ENCODE assay signal across 8 cellular contexts in the genomic region with DNA sequence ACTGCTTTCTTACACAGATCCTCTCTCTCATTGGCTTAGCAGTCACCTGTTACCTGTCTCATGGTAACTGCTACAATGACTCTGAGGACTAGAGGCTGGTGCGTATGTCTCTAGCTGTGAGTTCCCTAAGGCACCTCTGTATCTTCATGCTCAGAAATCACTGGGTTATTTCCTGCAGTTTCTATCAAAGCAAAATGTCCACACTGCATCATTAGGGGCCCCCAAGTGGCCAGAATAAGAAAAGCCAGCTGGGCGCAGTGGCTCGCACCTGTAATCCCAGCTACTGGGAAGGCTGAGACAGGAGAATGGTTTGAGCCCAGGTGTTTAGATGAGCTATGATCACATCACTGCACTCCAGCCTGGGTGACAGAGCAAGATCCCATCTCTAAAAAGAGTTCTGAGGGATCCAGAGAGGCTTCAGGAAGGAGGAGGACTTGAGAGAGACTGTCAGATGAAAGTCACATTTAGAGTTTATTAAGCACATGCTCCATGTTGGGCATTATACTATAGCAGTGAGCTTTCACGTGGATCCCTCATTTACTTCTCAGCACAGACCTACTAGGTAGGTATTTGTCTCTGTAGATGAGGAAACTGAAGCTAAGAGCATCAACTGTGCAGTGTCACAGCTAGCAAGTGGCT. TPM values are rescaled to one million over a fixed set of nuclear protein-coding genes. Genes with fewer than 3 reads are reported as not detected.
A peak's percentile ranks its signal among the peaks of the same experiment; 100 is the strongest.
DNase-seq lines count a peak whose midpoint lies in the region; ATAC-seq and TF ChIP-seq lines count a peak whose summit lies in the region.

No MANE protein-coding gene starts in this region.

- no peak for ATAC-seq in HG02610 (IDR thresholded peaks at IDR 0.05; ENCODE audit: unreplicated experiment)

- no peak overlapping the region for H3K4me2 ChIP-seq in Karpas-422 (ENCODE audit: low read depth, low read length, poor library complexity, severe bottlenecking)

- no peak for TF ChIP-seq POLR2A in esophagus squamous epithelium (IDR thresholded peaks at IDR 0.05)

- 0 out of 2 replicates have a peak, but pooled peaks cover 3% of the 10 kb centered on the region for H4K20me1 ChIP-seq in Karpas-422 (ENCODE audit: insufficient read depth, low read depth, low read length)

- DNase-seq in SIG-M5 treated with dmso at 0.1 percent for 504 hours (lab: John Stamatoyannopoulos, UW; ENCODE audit: unreplicated experiment) (peak; percentile 58), SIG-M5 (lab: John Stamatoyannopoulos, UW) (no peak), Karpas-422 (peak; percentile 78), SK-N-DZ (ENCODE audit: low spot score) (peak; percentile 59), esophagus squamous epithelium (lab: John Stamatoyannopoulos, UW) (no peak), pons (ENCODE audit: low spot score) (peak; percentile 61)
- no peak for DNase-seq in stimulated activated CD4-positive, alpha-beta T cell treated with anti-CD3 and anti-CD28 coated beads, Interleukin-4, amount 100 ng/mL, for 4 hours

- peak overlapping the region; percentile 45; the same call in 1 of the 2 replicates for H2AFZ ChIP-seq in Karpas-422 (ENCODE audit: low read length)

- H3K36me3 ChIP-seq in Karpas-422 (ENCODE audit: insufficient read depth, low read length) (0 out of 2 replicates have a peak, but pooled peaks cover 3% of the 10 kb centered on the region), esophagus squamous epithelium (peaks cover 0 to 11% (median 0%) of the 10 kb centered on the region in 3 donors)

- 10 to 12% methylated on average over 2 to 4 of the region's 4 CpGs for WGBS in esophagus squamous epithelium, 2 donors

- intact Hi-C loops in esophagus squamous epithelium (cut with DNase I): loop anchor here (5.0 kb wide), 1 partner anchor 35 kb away; no protein-coding TSS in a partner anchor

- H3K27me3 ChIP-seq in Karpas-422 (ENCODE audit: low read length): no peaks in the 10 kb centered on the region
- H3K27me3 ChIP-seq in esophagus squamous epithelium: no peaks in the 10 kb centered on the region

- H3K79me2 ChIP-seq in Karpas-422 (ENCODE audit: low read length): peaks cover 17% of the 10 kb centered on the region

- H3K9me2 ChIP-seq in Karpas-422 (replicated peaks; ENCODE audit: insufficient read depth, low read length): no peaks in the 10 kb centered on the region

- H3K4me3 ChIP-seq in Karpas-422 (ENCODE audit: low read length) (no peak overlapping the region), esophagus squamous epithelium (no peak overlapping the region)

- H3K27ac ChIP-seq in Karpas-422 (ENCODE audit: low read length) (no peak overlapping the region), esophagus squamous epithelium (peak overlapping the region in 3 of 4 donors; percentile 18 to 60 (median 47))

- H3K9me3 ChIP-seq in Karpas-422 (ENCODE audit: low read length) (no peaks in the 10 kb centered on the region), esophagus squamous epithelium (no peaks in the 10 kb centered on the region)

- peak; percentile 60 to 82 (median 71) for TF ChIP-seq CTCF in esophagus squamous epithelium (IDR thresholded peaks at IDR 0.05)

- H3K4me1 ChIP-seq in Karpas-422 (ENCODE audit: low read length) (peaks cover 28% of the 10 kb centered on the region), esophagus squamous epithelium (peaks cover 19 to 52% (median 25%) of the 10 kb centered on the region in 3 donors)

- H3K9ac ChIP-seq in Karpas-422 (ENCODE audit: low read length): no peak overlapping the region

RNA-seq across cellular contexts. Expression of a gene that starts 2.3 kb away (rescaled TPM):
- 12.6 and 18.1 TPM in 2 replicates for total RNA-seq in Karpas-422 (2014; rRNA removed; shearing (Covaris generic); ENCODE audit: low replicate concordance)
- polyA plus RNA-seq in SK-N-DZ (2014; cell fraction: cytosol; rRNA removed): 15.3 and 18.0 TPM in 2 replicates
- polyA plus RNA-seq in SK-N-DZ (2014; cell fraction: nucleus; rRNA removed): 7.2 and 8.3 TPM in 2 replicates
- 10 to 100 TPM; 17.4 to 25.9 (median 20.7) TPM for total RNA-seq in esophagus squamous epithelium

RNA-seq across cellular contexts. Expression of a gene that starts 17.9 kb away (rescaled TPM):
- total RNA-seq in Karpas-422 (2014; rRNA removed; shearing (Covaris generic); ENCODE audit: low replicate concordance): 0.69 TPM in 1 of 2 replicates, not detected in the other
- 0.29 and 1.1 TPM in 2 replicates for polyA plus RNA-seq in SK-N-DZ (2014; cell fraction: cytosol; rRNA removed)
- 0.10 and 0.52 TPM in 2 replicates for polyA plus RNA-seq in SK-N-DZ (2014; cell fraction: nucleus; rRNA removed)
- total RNA-seq in esophagus squamous epithelium: 100 to 1,000 TPM in 3 of 4 donors, 10 to 100 TPM in 1; 94.0 to 146 (median 123) TPM

RNA-seq across cellular contexts. Expression of a gene that starts 37.2 kb away (rescaled TPM):
- 0.36 TPM in 1 of 2 replicates, not detected in the other for total RNA-seq in Karpas-422 (2014; rRNA removed; shearing (Covaris generic); ENCODE audit: low replicate concordance)
- polyA plus RNA-seq in SK-N-DZ (2014; cell fraction: cytosol; rRNA removed): 1.4 and 1.5 TPM in 2 replicates
- polyA plus RNA-seq in SK-N-DZ (2014; cell fraction: nucleus; rRNA removed): 0.93 and 1.6 TPM in 2 replicates
- total RNA-seq in esophagus squamous epithelium: 1 to 10 TPM in 3 of 4 donors, under 1 TPM in 1; 0.68 to 4.6 (median 1.3) TPM

RNA-seq across cellular contexts. Expression of a gene that starts 48.1 kb away (rescaled TPM):
- 2.0 and 3.4 TPM in 2 replicates for total RNA-seq in Karpas-422 (2014; rRNA removed; shearing (Covaris generic); ENCODE audit: low replicate concordance)
- polyA plus RNA-seq in SK-N-DZ (2014; cell fraction: cytosol; rRNA removed): 0.23 and 0.52 TPM in 2 replicates
- polyA plus RNA-seq in SK-N-DZ (2014; cell fraction: nucleus; rRNA removed): 0.20 and 0.52 TPM in 2 replicates
- total RNA-seq in esophagus squamous epithelium: 100 to 1,000 TPM; 168 to 506 (median 215) TPM

Comparison
In these comparisons a context has a peak if more than half of its experiments do, and no peak if none do; other contexts are left out.
1. DNase-seq: peak in SIG-M5 treated with dmso at 0.1 percent for 504 hours (single experiment), Karpas-422 (single experiment), SK-N-DZ (single experiment) and pons (single experiment); none in SIG-M5 (single experiment), esophagus squamous epithelium (single experiment) and stimulated activated CD4-positive, alpha-beta T cell treated with anti-CD3 and anti-CD28 coated beads, Interleukin-4, amount 100 ng/mL, for 4 hours (0 of 2).
2. RNA of a gene that starts 17.9 kb away (total RNA-seq): 94.0 to 146 TPM in esophagus squamous epithelium; 0.69 TPM in Karpas-422; every median in the first group is over 10 times any median in the second.